2 cellular contexts compared by ENCODE assay signal in genomic region chr10:70096705-70097420, GRCh38.
TF ChIP-seq lines count a peak whose summit lies in the region.

No MANE protein-coding gene starts in this region.

TF ChIP-seq in IMR-90, 13 proteins besides CTCF, POLR2A, EP300 and RAD21:
- TF ChIP-seq CHD1 (IDR thresholded peaks at IDR 0.05; ENCODE audit: low read depth, low read length), result no peak
- TF ChIP-seq BHLHE40 (IDR thresholded peaks at IDR 0.05; ENCODE audit: low read depth, low read length), result no peak
- TF ChIP-seq MXI1 (IDR thresholded peaks at IDR 0.05; ENCODE audit: borderline replicate concordance, low read depth, low read length), result no peak
- no peak for TF ChIP-seq RFX5 (IDR thresholded peaks at IDR 0.05; ENCODE audit: low read depth, low read length)
- TF ChIP-seq ELK1 (IDR thresholded peaks at IDR 0.05; ENCODE audit: borderline replicate concordance, low read depth, low read length), result no peak
- TF ChIP-seq USF2 (IDR thresholded peaks at IDR 0.05; ENCODE audit: low read depth, low read length), result no peak
- no peak for TF ChIP-seq FOS (IDR thresholded peaks at IDR 0.05; ENCODE audit: low read depth, low read length)
- no peak for TF ChIP-seq SMC3 (IDR thresholded peaks at IDR 0.05; ENCODE audit: low read depth, low read length)
- no peak for TF ChIP-seq CEBPB (IDR thresholded peaks at IDR 0.05; ENCODE audit: low read depth, low read length)
- TF ChIP-seq MAFK (IDR thresholded peaks at IDR 0.05; ENCODE audit: low read depth, low read length), result no peak
- no peak for TF ChIP-seq RCOR1 (IDR thresholded peaks at IDR 0.05; ENCODE audit: insufficient replicate concordance, low read length)
- TF ChIP-seq MAZ (IDR thresholded peaks at IDR 0.05; ENCODE audit: borderline replicate concordance, low read depth, low read length), result no peak
- no peak for TF ChIP-seq NFE2L2 (IDR thresholded peaks at IDR 0.05; ENCODE audit: low read depth, low read length)

TF ChIP-seq in SK-N-SH, 30 proteins besides CTCF, POLR2A, EP300 and RAD21:
- no peak for TF ChIP-seq SIN3A (IDR thresholded peaks at IDR 0.05; ENCODE audit: borderline replicate concordance, low read depth, low read length)
- TF ChIP-seq USF2 (IDR thresholded peaks at IDR 0.05; ENCODE audit: borderline replicate concordance, low read depth, low read length), result no peak
- no peak for TF ChIP-seq NFIC (IDR thresholded peaks at IDR 0.05; ENCODE audit: borderline replicate concordance)
- no peak for TF ChIP-seq SMC3 (IDR thresholded peaks at IDR 0.05; ENCODE audit: low read depth, low read length)
- TF ChIP-seq YY1 (IDR thresholded peaks at IDR 0.05; ENCODE audit: low read depth), result no peak
- no peak for TF ChIP-seq GATA2 (CRISPR knock-in tag; IDR thresholded peaks at IDR 0.05)
- no peak for TF ChIP-seq TEAD4 (IDR thresholded peaks at IDR 0.05; ENCODE audit: borderline replicate concordance, insufficient read depth)
- no peak for TF ChIP-seq IRF3 (IDR thresholded peaks at IDR 0.05; ENCODE audit: low read depth, low read length)
- TF ChIP-seq RFX5 (IDR thresholded peaks at IDR 0.05; ENCODE audit: low read length), result no peak
- TF ChIP-seq MXI1 (IDR thresholded peaks at IDR 0.05; ENCODE audit: low read depth, low read length), result no peak
- no peak for TF ChIP-seq FOSL2 (IDR thresholded peaks at IDR 0.05; ENCODE audit: borderline replicate concordance, low read depth)
